Comparison of ENCODE assay signal across 19 cellular contexts in genomic region chr20:32718749-32719348, GRCh38. TPM values are rescaled to one million over a fixed set of nuclear protein-coding genes. Genes with fewer than 3 reads are reported as not detected.
"Had no signal": no experiment of that assay in that cellular context is flagged by ENCODE, and none has a peak within 500 bp of the region (broad histone marks: within the 10 kb centered on the region; RNA-seq: fewer than 3 reads in every experiment).

No MANE protein-coding gene starts in this region.

- H3K36me3 Mint-ChIP-seq: natural killer cell had no signal

- H3K27me3 ChIP-seq: cardiac muscle cell, dorsolateral prefrontal cortex, vagina had no signal

- H3K4me1 Mint-ChIP-seq: activated B cell treated with CpG ODN at 0.5 μM for 24 hours; activated CD4-positive, alpha-beta T cell treated with anti-CD3 and anti-CD28 coated beads, Interleukin-2, amount 10 ng/mL, durations not matched to agents 7 days and 5 days; memory B cell; stimulated activated memory B cell treated with anti-CD40 and anti-IgM and Interleukin-4, amounts not matched to agents 10 μg/mL and 1 μg/mL and 100 μg/mL, for 72 hours had no signal

- H3K9me3 ChIP-seq: vagina had no signal

- H3K4me1 ChIP-seq: vagina had no signal

- H3K9me3 Mint-ChIP-seq: activated B cell treated with CpG ODN at 0.5 μM for 24 hours; activated CD4-positive, alpha-beta T cell treated with anti-CD3 and anti-CD28 coated beads, Interleukin-2, amount 10 ng/mL, durations not matched to agents 7 days and 5 days; activated naive CD4-positive, alpha-beta T cell treated with anti-CD3 and anti-CD28 coated beads for 36 hours; activated T-helper 2 cell treated with anti-CD3 and anti-CD28 coated beads, Interferon-gamma antibody, Interleukin-2, Interleukin-4, amounts not matched to agents 10 μg/mL and 5 μg/mL and 100 μg/mL, durations not matched to agents 14 hours and 24 hours and 36 hours; memory B cell; natural killer cell; stimulated activated memory B cell treated with anti-CD40 and anti-IgM and Interleukin-4, amounts not matched to agents 10 μg/mL and 1 μg/mL and 100 μg/mL, for 72 hours had no signal

- DNase-seq: activated B cell treated with CpG ODN at 0.5 μM for 24 hours; activated CD4-positive, alpha-beta T cell treated with anti-CD3 and anti-CD28 coated beads, Interleukin-2, amount 10 ng/mL, durations not matched to agents 7 days and 5 days; activated naive CD4-positive, alpha-beta T cell treated with anti-CD3 and anti-CD28 coated beads for 36 hours; dorsolateral prefrontal cortex; hippocampal formation; kidney glomerular epithelial cell; left ventricle myocardium superior; natural killer cell; retina had no signal

- H3K4me3 Mint-ChIP-seq: activated B cell treated with CpG ODN at 0.5 μM for 24 hours; activated CD4-positive, alpha-beta T cell treated with anti-CD3 and anti-CD28 coated beads, Interleukin-2, amount 10 ng/mL, durations not matched to agents 7 days and 5 days; activated naive CD4-positive, alpha-beta T cell treated with anti-CD3 and anti-CD28 coated beads for 36 hours; memory B cell; natural killer cell; stimulated activated memory B cell treated with anti-CD40 and anti-IgM and Interleukin-4, amounts not matched to agents 10 μg/mL and 1 μg/mL and 100 μg/mL, for 72 hours had no signal

- H3K27me3 Mint-ChIP-seq: activated B cell treated with CpG ODN at 0.5 μM for 24 hours; activated CD4-positive, alpha-beta T cell treated with anti-CD3 and anti-CD28 coated beads, Interleukin-2, amount 10 ng/mL, durations not matched to agents 7 days and 5 days; memory B cell; stimulated activated memory B cell treated with anti-CD40 and anti-IgM and Interleukin-4, amounts not matched to agents 10 μg/mL and 1 μg/mL and 100 μg/mL, for 72 hours had no signal

- H3K27ac Mint-ChIP-seq: activated B cell treated with CpG ODN at 0.5 μM for 24 hours; activated CD4-positive, alpha-beta T cell treated with anti-CD3 and anti-CD28 coated beads, Interleukin-2, amount 10 ng/mL, durations not matched to agents 7 days and 5 days; activated naive CD4-positive, alpha-beta T cell treated with anti-CD3 and anti-CD28 coated beads for 36 hours; activated T-helper 2 cell treated with anti-CD3 and anti-CD28 coated beads, Interferon-gamma antibody, Interleukin-2, Interleukin-4, amounts not matched to agents 10 μg/mL and 5 μg/mL and 100 μg/mL, durations not matched to agents 14 hours and 24 hours and 36 hours; memory B cell; stimulated activated memory B cell treated with anti-CD40 and anti-IgM and Interleukin-4, amounts not matched to agents 10 μg/mL and 1 μg/mL and 100 μg/mL, for 72 hours had no signal

- ATAC-seq: esophagus mucosa; left ventricle myocardium superior; natural killer cell; stimulated activated memory B cell treated with anti-CD40 and anti-IgM and Interleukin-4, amounts not matched to agents 10 μg/mL and 1 μg/mL and 100 μg/mL, for 72 hours had no signal

- H3K4me3 ChIP-seq: cardiac muscle cell, dorsolateral prefrontal cortex, vagina had no signal

- FAIRE-seq: endometrium had no signal

- H3K27ac ChIP-seq: cardiac muscle cell, dorsolateral prefrontal cortex, vagina had no signal

RNA-seq across cellular contexts. Expression of gene C20orf203, which starts 45.1 kb away (rescaled TPM):
- total RNA-seq: activated B cell treated with CpG ODN at 0.5 μM for 24 hours; activated CD8-positive, alpha-beta memory T cell treated with anti-CD3 and anti-CD28 coated beads for 36 hours; esophagus mucosa; glomerular endothelial cell; left ventricle myocardium superior; mucosa of gallbladder; vagina had no signal
